ENCODE assay signal across 12 cellular contexts in genomic region chr5:169243651-169244422, GRCh38. TPM values are rescaled to one million over a fixed set of nuclear protein-coding genes. Genes with fewer than 3 reads are reported as not detected.
DNase-seq lines count a peak whose midpoint lies in the region; TF ChIP-seq lines count a peak whose summit lies in the region.
"Had no signal": no experiment of that assay in that cellular context is flagged by ENCODE, and none has a peak within 500 bp of the region (broad histone marks: within the 10 kb centered on the region; RNA-seq: fewer than 3 reads in every experiment).

No MANE protein-coding gene starts in this region.

- H3K4me2 ChIP-seq in hepatocyte, result no peak overlapping the region

- H3K27ac ChIP-seq in caudate nucleus (ENCODE audit: low read depth, low read length) (no peak overlapping the region), hepatocyte (no peak overlapping the region)
- H3K27ac ChIP-seq: C4-2B had no signal

- peaks cover 10% of the 10 kb centered on the region for H3K4me1 ChIP-seq in hepatocyte (ENCODE audit: insufficient read depth)
- H3K4me1 ChIP-seq: BE2C, HAP-1 had no signal

- TF ChIP-seq CTCF in hepatocyte (IDR thresholded peaks at IDR 0.05; ENCODE audit: poor library complexity), result no peak

- no peaks in the 10 kb centered on the region for H3K79me2 ChIP-seq in hepatocyte

- H3K9me3 ChIP-seq in hepatocyte (ENCODE audit: low read depth), result peaks cover 3% of the 10 kb centered on the region
- H3K9me3 ChIP-seq: BE2C had no signal

- DNase-seq in G401 (ENCODE audit: low spot score) (peak; percentile 46), caudate nucleus (lab: John Stamatoyannopoulos, UW) (peak in 45 of 61 donors; percentile 7 to 87 (median 48)), head of caudate nucleus (peak in 41 of 42 donors; percentile 27 to 92 (median 65)), putamen (ENCODE audit: low spot score) (peak; percentile 79), inferior parietal cortex (ENCODE audit: extremely low spot score) (no peak), hepatocyte (ENCODE audit: low spot score) (no peak), SIG-M5 (lab: John Stamatoyannopoulos, UW) (no peak)
- DNase-seq: BE2C; CD4-positive, alpha-beta memory T cell; DMS79 had no signal

- peaks cover 2% of the 10 kb centered on the region for H4K20me1 ChIP-seq in hepatocyte (ENCODE audit: insufficient read depth, poor library complexity, severe bottlenecking)

- H3K9me2 ChIP-seq in hepatocyte (replicated peaks; ENCODE audit: insufficient read depth), result no peaks in the 10 kb centered on the region

- H3K36me3 ChIP-seq in hepatocyte (replicated peaks; ENCODE audit: insufficient read depth, low read depth), result no peaks in the 10 kb centered on the region
- H3K36me3 ChIP-seq: HAP-1 had no signal

- H3K4me3 ChIP-seq in hepatocyte, result no peak overlapping the region
- H3K4me3 ChIP-seq: HAP-1 had no signal

- WGBS in hepatocyte (ENCODE audit: low lambda C conversion rate, missing lambda C conversion rate), result 89% methylated on average over 10 of the region's 10 CpGs

- intact Hi-C loops in head of caudate nucleus (cut with DNase I), result no loop called here

- H2AFZ ChIP-seq in hepatocyte, result no peak overlapping the region

- no peaks in the 10 kb centered on the region for H3K27me3 ChIP-seq in hepatocyte
- H3K27me3 ChIP-seq: BE2C had no signal

- in situ Hi-C loops in G401 (cut with HindIII; ENCODE audit: low sequenced_read_pairs), result no loop called here

RNA-seq across cellular contexts. Expression of gene SLIT3, which starts 57.1 kb away (rescaled TPM):
- total RNA-seq in G401 (2014; rRNA removed; shearing (Covaris generic)), result 0.03 TPM in 1 of 2 replicates, not detected in the other
- total RNA-seq in hepatocyte, result 43.8 and 58.4 TPM in 2 replicates
- polyA plus RNA-seq in hepatocyte, result 96.7 and 104 TPM in 2 replicates
- total RNA-seq: CD4-positive, alpha-beta memory T cell had no signal
- polyA plus RNA-seq: CD4-positive, alpha-beta memory T cell had no signal

Comparison
In these comparisons a context has a peak if more than half of its experiments do, and no peak if none do; other contexts are left out.
1. DNase-seq: peak in G401 (single experiment), caudate nucleus (45 of 61), head of caudate nucleus (41 of 42) and putamen (single experiment); none in inferior parietal cortex (single experiment), hepatocyte (single experiment) and SIG-M5 (single experiment).
2. RNA of gene SLIT3, which starts 57.1 kb away (total RNA-seq): 43.8 to 58.4 TPM in hepatocyte; 0.03 TPM in G401; every median in the first group is over 10 times any median in the second.